ENCODE assay signal across 21 cellular contexts in the genomic region with DNA sequence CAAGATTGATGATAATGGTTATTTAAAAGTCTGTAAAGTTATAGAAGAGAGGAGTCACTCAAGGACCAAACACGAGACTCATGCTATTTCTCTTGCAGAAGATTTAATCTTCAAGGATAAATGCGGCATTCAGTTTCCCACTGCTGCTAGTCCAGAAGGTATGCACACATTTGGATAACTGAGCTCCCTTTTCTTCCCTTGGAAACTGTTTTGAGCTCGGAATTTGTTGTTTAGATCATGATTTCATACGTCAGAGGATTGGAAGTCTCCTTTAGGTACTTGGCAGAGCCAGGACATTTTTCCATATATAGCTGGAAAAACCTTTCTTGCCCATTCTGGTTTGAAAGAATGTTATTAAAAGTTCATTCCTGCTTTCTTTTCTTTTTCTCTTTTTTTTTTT.
DNase-seq lines count a peak whose midpoint lies in the region; ATAC-seq and TF ChIP-seq lines count a peak whose summit lies in the region.
"Had no signal": no experiment of that assay in that cellular context is flagged by ENCODE, and none has a peak within 500 bp of the region (broad histone marks: within the 10 kb centered on the region; RNA-seq: fewer than 3 reads in every experiment).

No MANE protein-coding gene starts in this region.

- H3K9me3 Mint-ChIP-seq in activated naive CD4-positive, alpha-beta T cell treated with anti-CD3 and anti-CD28 coated beads, Interleukin-2, amount 50 U/mL, for 72 hours: peaks cover 0 to 12% of the 10 kb centered on the region in 2 donors
- H3K9me3 Mint-ChIP-seq: immature natural killer cell had no signal

- no peak overlapping the region for H2AFZ ChIP-seq in osteoblast (ENCODE audit: low read length)

- peaks cover 9% of the 10 kb centered on the region for H3K36me3 Mint-ChIP-seq in T-helper 17 cell (ENCODE audit: low read depth)
- H3K36me3 Mint-ChIP-seq in activated naive CD4-positive, alpha-beta T cell treated with anti-CD3 and anti-CD28 coated beads, Interleukin-2, amount 50 U/mL, for 72 hours: peaks cover 11 to 22% of the 10 kb centered on the region in 2 donors
- H3K36me3 Mint-ChIP-seq: immature natural killer cell had no signal

- ATAC-seq in T-helper 17 cell (no peak), HG02759 (IDR thresholded peaks at IDR 0.05; ENCODE audit: unreplicated experiment) (no peak), HG02588 (IDR thresholded peaks at IDR 0.05; ENCODE audit: unreplicated experiment) (no peak), HG02852 (IDR thresholded peaks at IDR 0.05; ENCODE audit: unreplicated experiment) (no peak)
- no peak for ATAC-seq in activated naive CD4-positive, alpha-beta T cell treated with anti-CD3 and anti-CD28 coated beads, Interleukin-2, amount 50 U/mL, for 72 hours
- ATAC-seq: A549 had no signal

- no peak overlapping the region for H3K4me3 Mint-ChIP-seq in T-helper 17 cell
- H3K4me3 Mint-ChIP-seq: activated B cell treated with CpG ODN at 0.5 μM for 24 hours, immature natural killer cell had no signal

- H3K4me1 ChIP-seq in esophagus muscularis mucosa: peaks cover 28 to 60% (median 46%) of the 10 kb centered on the region in 4 donors
- H3K4me1 ChIP-seq in osteoblast (ENCODE audit: insufficient read depth, low read length): peaks cover 11% of the 10 kb centered on the region
- H3K4me1 ChIP-seq: A549, adrenal gland had no signal

- peak overlapping the region; percentile 52 for H3K4me2 ChIP-seq in osteoblast (ENCODE audit: insufficient read depth, low read length)
- H3K4me2 ChIP-seq: A549 had no signal

- peak overlapping the region; percentile 9 for H3K27ac Mint-ChIP-seq in T-helper 17 cell
- peak overlapping the region in 1 of 2 donors; percentile 77 for H3K27ac Mint-ChIP-seq in activated naive CD4-positive, alpha-beta T cell treated with anti-CD3 and anti-CD28 coated beads, Interleukin-2, amount 50 U/mL, for 72 hours
- H3K27ac Mint-ChIP-seq: activated B cell treated with CpG ODN at 0.5 μM for 24 hours, immature natural killer cell had no signal

- TF ChIP-seq CTCF in esophagus muscularis mucosa (IDR thresholded peaks at IDR 0.05) (no peak), osteoblast (IDR thresholded peaks at IDR 0.05; ENCODE audit: extremely low read depth, low read depth, low read length) (no peak)

- TF ChIP-seq POLR2A in esophagus muscularis mucosa (IDR thresholded peaks at IDR 0.05; ENCODE audit: low read depth): no peak

- H4K20me1 ChIP-seq in osteoblast (ENCODE audit: insufficient read depth, low read length): no peaks in the 10 kb centered on the region

- H3K79me2 ChIP-seq in osteoblast (ENCODE audit: insufficient read depth, low read length): no peaks in the 10 kb centered on the region

- H3K4me3 ChIP-seq in esophagus muscularis mucosa (no peak overlapping the region), osteoblast (ENCODE audit: insufficient read depth, low read length) (no peak overlapping the region)
- H3K4me3 ChIP-seq: A549, adrenal gland, heart left ventricle, SK-N-MC had no signal

- H3K27ac ChIP-seq in esophagus muscularis mucosa (replicated peaks in 1 of 4) (peak overlapping the region; percentile 2 to 49 (median 39)), osteoblast (ENCODE audit: low read depth, low read length) (peak overlapping the region; percentile 65)
- H3K27ac ChIP-seq: A549, adrenal gland, SK-N-MC had no signal

- DNase-seq in AG08396 (ENCODE audit: low spot score): peak; percentile 37
- no peak for DNase-seq in T-helper 17 cell
- DNase-seq in esophagus muscularis mucosa (ENCODE audit: extremely low spot score): no peak
- DNase-seq in osteoblast (ENCODE audit: insufficient read length, low spot score, missing footprints): no peak
- no peak for DNase-seq in activated naive CD4-positive, alpha-beta T cell treated with anti-CD3 and anti-CD28 coated beads, Interleukin-2, amount 50 U/mL, for 72 hours (ENCODE audit: low spot score in 2 of 2)
- DNase-seq: activated B cell treated with CpG ODN at 0.5 μM for 24 hours; activated CD4-positive, alpha-beta T cell treated with anti-CD3 and anti-CD28 coated beads, Interleukin-2, amount 50 U/mL, for 48 hours; activated effector memory CD4-positive, alpha-beta T cell treated with anti-CD3 and anti-CD28 coated beads, Interleukin-2, amount 50 U/mL, for 16 hours; adrenal gland; C1 segment of cervical spinal cord; central memory CD4-positive, alpha-beta T cell; heart left ventricle; immature natural killer cell; left ventricle myocardium superior; NCI-H2029 treated with DMSO at 0.1 percent for 48 hours; right cardiac atrium had no signal

- H3K27me3 ChIP-seq in esophagus muscularis mucosa (no peaks in the 10 kb centered on the region), osteoblast (ENCODE audit: insufficient read depth, low read length) (no peaks in the 10 kb centered on the region)
- H3K27me3 ChIP-seq: adrenal gland, heart left ventricle had no signal

- intact Hi-C loops in esophagus muscularis mucosa (cut with DNase I): no loop called here

- peaks cover 32% of the 10 kb centered on the region for H3K4me1 Mint-ChIP-seq in T-helper 17 cell
- H3K4me1 Mint-ChIP-seq: activated B cell treated with CpG ODN at 0.5 μM for 24 hours, immature natural killer cell had no signal

- H3K36me3 ChIP-seq in esophagus muscularis mucosa: no peaks in the 10 kb centered on the region
- H3K36me3 ChIP-seq in osteoblast (ENCODE audit: insufficient read depth, low read length): no peaks in the 10 kb centered on the region
- H3K36me3 ChIP-seq: adrenal gland, heart left ventricle had no signal

- 44% methylated on average over 4 of the region's 4 CpGs for WGBS in esophagus muscularis mucosa

- no peak for TF ChIP-seq EP300 in esophagus muscularis mucosa (IDR thresholded peaks at IDR 0.05)

- H3K27me3 Mint-ChIP-seq in T-helper 17 cell: no peaks in the 10 kb centered on the region
- H3K27me3 Mint-ChIP-seq: activated B cell treated with CpG ODN at 0.5 μM for 24 hours had no signal

- H3K9me3 ChIP-seq in T-helper 17 cell (ENCODE audit: control insufficient read depth, low read length, poor library complexity, severe bottlenecking): no peaks in the 10 kb centered on the region
- no peaks in the 10 kb centered on the region for H3K9me3 ChIP-seq in esophagus muscularis mucosa
- no peaks in the 10 kb centered on the region for H3K9me3 ChIP-seq in osteoblast (ENCODE audit: low read depth, low read length)
- H3K9me3 ChIP-seq: A549, adrenal gland, heart left ventricle had no signal
